ENCODE assay signal across 8 cellular contexts in the genomic region with DNA sequence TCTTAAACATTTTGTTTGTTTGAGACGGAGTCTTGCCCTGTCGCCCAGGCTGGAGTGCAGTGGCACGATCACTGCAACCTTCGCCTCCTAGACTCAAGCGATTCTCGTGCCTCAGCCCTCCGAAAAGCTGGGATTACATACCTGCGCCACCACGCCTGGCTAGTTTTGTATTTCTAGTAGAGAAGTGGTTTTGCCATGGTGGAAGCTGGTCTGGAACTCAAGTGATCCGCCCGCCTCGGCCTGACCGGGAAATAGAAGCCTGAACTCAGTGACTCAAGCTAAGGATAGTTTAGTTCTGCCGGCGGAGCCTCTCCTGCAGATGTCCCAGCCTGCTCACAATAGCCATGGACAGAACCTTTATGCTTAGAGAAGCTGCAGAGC. TPM values are rescaled to one million over a fixed set of nuclear protein-coding genes. Genes with fewer than 3 reads are reported as not detected.
A peak's percentile ranks its signal among the peaks of the same experiment; 100 is the strongest.
DNase-seq lines count a peak whose midpoint lies in the region; ATAC-seq and TF ChIP-seq lines count a peak whose summit lies in the region.

No MANE protein-coding gene starts in this region.

- no peak for TF ChIP-seq EP300 in tibial nerve (IDR thresholded peaks at IDR 0.05)

- peaks cover 8% of the 10 kb centered on the region for H3K9me3 Mint-ChIP-seq in activated CD8-positive, alpha-beta memory T cell treated with anti-CD3 and anti-CD28 coated beads, Interleukin-2, amount 10 ng/mL, durations not matched to agents 7 days and 5 days (ENCODE audit: low read depth)
- no peaks in the 10 kb centered on the region for H3K9me3 Mint-ChIP-seq in activated CD8-positive, alpha-beta T cell treated with anti-CD3 and anti-CD28 coated beads for 36 hours
- no peaks in the 10 kb centered on the region for H3K9me3 Mint-ChIP-seq in naive B cell

- H3K9ac ChIP-seq in fibroblast of lung (ENCODE audit: insufficient read depth, low read length), result peak overlapping the region; percentile 96

- H3K27ac ChIP-seq in fibroblast of lung (ENCODE audit: insufficient read depth, low read length), result peak overlapping the region; percentile 97
- H3K27ac ChIP-seq in tibial nerve, result peak overlapping the region; percentile 85 to 94 (median 92)

- H3K36me3 Mint-ChIP-seq in activated CD8-positive, alpha-beta memory T cell treated with anti-CD3 and anti-CD28 coated beads, Interleukin-2, amount 10 ng/mL, durations not matched to agents 7 days and 5 days, result peaks cover 39% of the 10 kb centered on the region
- peaks cover 24% of the 10 kb centered on the region for H3K36me3 Mint-ChIP-seq in activated CD8-positive, alpha-beta T cell treated with anti-CD3 and anti-CD28 coated beads for 36 hours (ENCODE audit: low read depth)
- peaks cover 0 to 3% of the 10 kb centered on the region in 2 donors for H3K36me3 Mint-ChIP-seq in naive B cell

- peak overlapping the region; percentile 91 for H2AFZ ChIP-seq in fibroblast of lung (ENCODE audit: low read length)

- peak; percentile 21 for ATAC-seq in activated CD8-positive, alpha-beta memory T cell treated with anti-CD3 and anti-CD28 coated beads, Interleukin-2, amount 10 ng/mL, durations not matched to agents 7 days and 5 days
- ATAC-seq in activated CD8-positive, alpha-beta T cell treated with anti-CD3 and anti-CD28 coated beads for 36 hours, result peak; percentile 25
- peak; percentile 20 to 21 for ATAC-seq in naive B cell (ENCODE audit: low read depth in 2 of 2)

- no peaks in the 10 kb centered on the region for H3K27me3 ChIP-seq in fibroblast of lung (ENCODE audit: control insufficient read depth, insufficient read depth, low read length)
- no peaks in the 10 kb centered on the region for H3K27me3 ChIP-seq in tibial nerve

- H3K4me1 Mint-ChIP-seq in activated CD8-positive, alpha-beta memory T cell treated with anti-CD3 and anti-CD28 coated beads, Interleukin-2, amount 10 ng/mL, durations not matched to agents 7 days and 5 days, result peaks cover 24% of the 10 kb centered on the region
- H3K4me1 Mint-ChIP-seq in activated CD8-positive, alpha-beta T cell treated with anti-CD3 and anti-CD28 coated beads for 36 hours (ENCODE audit: low read depth), result peaks cover 42% of the 10 kb centered on the region
- H3K4me1 Mint-ChIP-seq in naive B cell, result peaks cover 34 to 44% (median 38%) of the 10 kb centered on the region in 3 donors

- POLR2A ChIA-PET in HEK293T (lab: Yijun Ruan, JAX), result interaction anchor here (0.8 to 1.2 kb wide), 4 partner anchors 10 to 69 kb away, joined by 3 to 4 read pairs (median 4); no protein-coding TSS in a partner anchor
- POLR2A ChIA-PET in activated CD8-positive, alpha-beta T cell treated with anti-CD3 and anti-CD28 coated beads for 36 hours (lab: Charles Lee), result interaction anchor here (0.5 to 2.0 kb wide), 6 partner anchors 14 to 266 kb away, joined by 3 to 19 read pairs (median 4); a partner anchor contains a TSS

- H3K4me3 ChIP-seq in fibroblast of lung (replicated peaks in 1 of 4; ENCODE audit: control extremely low read depth in 1 of 4, insufficient read depth in 1 of 4, low read depth in 3 of 4, low read length in 4 of 4) (peak overlapping the region; percentile 68 to 89 (median 72)), tibial nerve (peak overlapping the region; percentile 75 to 90 (median 85))

- H3K27me3 Mint-ChIP-seq in activated CD8-positive, alpha-beta memory T cell treated with anti-CD3 and anti-CD28 coated beads, Interleukin-2, amount 10 ng/mL, durations not matched to agents 7 days and 5 days, result no peaks in the 10 kb centered on the region
- H3K27me3 Mint-ChIP-seq in activated CD8-positive, alpha-beta T cell treated with anti-CD3 and anti-CD28 coated beads for 36 hours, result no peaks in the 10 kb centered on the region
- no peaks in the 10 kb centered on the region for H3K27me3 Mint-ChIP-seq in naive B cell

- CTCF ChIA-PET in activated CD8-positive, alpha-beta memory T cell treated with anti-CD3 and anti-CD28 coated beads, Interleukin-2, amount 10 ng/mL, durations not matched to agents 7 days and 5 days (lab: Charles Lee), result interaction anchor here (2.1 kb wide), 1 partner anchor 53 kb away, joined by 6 read pairs; a partner anchor contains a TSS
- CTCF ChIA-PET in HEK293T (lab: Yijun Ruan, JAX), result no interaction called here
- CTCF ChIA-PET in activated CD8-positive, alpha-beta T cell treated with anti-CD3 and anti-CD28 coated beads for 36 hours (lab: Charles Lee), result interaction anchor here (0.6 to 1.2 kb wide), 3 partner anchors 12 to 27 kb away, joined by 3 to 4 read pairs (median 3); no protein-coding TSS in a partner anchor

- TF ChIP-seq CTCF in activated CD8-positive, alpha-beta T cell treated with anti-CD3 and anti-CD28 coated beads for 36 hours (IDR thresholded peaks at IDR 0.05), result no peak
- TF ChIP-seq CTCF in fibroblast of lung (conservative IDR thresholded peaks at IDR 0.05 in 1 of 2, IDR thresholded peaks at IDR 0.05 in 1 of 2; ENCODE audit: low read depth in 1 of 2, low read length in 2 of 2) (no peak), tibial nerve (IDR thresholded peaks at IDR 0.05) (no peak)

- H3K9me3 ChIP-seq in fibroblast of lung (ENCODE audit: control insufficient read depth, insufficient read depth, low read depth, low read length) (no peaks in the 10 kb centered on the region), tibial nerve (no peaks in the 10 kb centered on the region)

- peaks cover 37% of the 10 kb centered on the region for H3K79me2 ChIP-seq in fibroblast of lung (ENCODE audit: control insufficient read depth, insufficient read depth, low read length)

- H3K27ac Mint-ChIP-seq in activated CD8-positive, alpha-beta memory T cell treated with anti-CD3 and anti-CD28 coated beads, Interleukin-2, amount 10 ng/mL, durations not matched to agents 7 days and 5 days, result peak overlapping the region; percentile 99
- H3K27ac Mint-ChIP-seq in activated CD8-positive, alpha-beta T cell treated with anti-CD3 and anti-CD28 coated beads for 36 hours, result peak overlapping the region; percentile 98
- peak overlapping the region; percentile 95 to 99 (median 98) for H3K27ac Mint-ChIP-seq in naive B cell

- peak overlapping the region; percentile 99 for H3K4me3 Mint-ChIP-seq in activated CD8-positive, alpha-beta memory T cell treated with anti-CD3 and anti-CD28 coated beads, Interleukin-2, amount 10 ng/mL, durations not matched to agents 7 days and 5 days
- H3K4me3 Mint-ChIP-seq in activated CD8-positive, alpha-beta T cell treated with anti-CD3 and anti-CD28 coated beads for 36 hours, result peak overlapping the region; percentile 99
- peak overlapping the region; percentile 98 to 100 (median 100) for H3K4me3 Mint-ChIP-seq in naive B cell

- 0 to 1% methylated on average over 13 to 15 of the region's 15 CpGs for WGBS in tibial nerve, 2 donors

- DNase-seq in activated CD8-positive, alpha-beta memory T cell treated with anti-CD3 and anti-CD28 coated beads, Interleukin-2, amount 10 ng/mL, durations not matched to agents 7 days and 5 days, result peak; percentile 56
- no peak for DNase-seq in activated CD8-positive, alpha-beta memory T cell treated with anti-CD3 and anti-CD28 coated beads, Interleukin-2, amount 50 U/mL, for 4 hours
- DNase-seq in HEK293T (ENCODE audit: extremely low spot score) (peak; percentile 12), NCI-H1105 (lab: John Stamatoyannopoulos, UW) (peak; percentile 60), fibroblast of lung (ENCODE audit: low read depth in 2 of 2) (peak; percentile 68 to 71), naive B cell (no peak), tibial nerve (ENCODE audit: low spot score in 2 of 2) (peak in 1 of 2 donors; percentile 11)
- DNase-seq in activated CD8-positive, alpha-beta T cell treated with anti-CD3 and anti-CD28 coated beads for 36 hours, result peak; percentile 56

- TF ChIP-seq POLR2A in tibial nerve (IDR thresholded peaks at IDR 0.05), result no peak

- intact Hi-C loops in activated CD8-positive, alpha-beta T cell treated with anti-CD3 and anti-CD28 coated beads for 36 hours (cut with micrococcal nuclease), result no loop called here

- H3K4me1 ChIP-seq in fibroblast of lung (ENCODE audit: control insufficient read depth, extremely low read depth, insufficient read depth, low read length), result no peaks in the 10 kb centered on the region
- peaks cover 0 to 36% (median 13%) of the 10 kb centered on the region in 4 donors for H3K4me1 ChIP-seq in tibial nerve

- peak overlapping the region; percentile 26 for H3K4me2 ChIP-seq in fibroblast of lung (ENCODE audit: extremely low read depth, insufficient read depth, low read length)

- H3K36me3 ChIP-seq in fibroblast of lung (ENCODE audit: control insufficient read depth, insufficient read depth, low read length), result peaks cover 7% of the 10 kb centered on the region
- peaks cover 0 to 30% (median 0%) of the 10 kb centered on the region in 3 donors for H3K36me3 ChIP-seq in tibial nerve

- no peaks in the 10 kb centered on the region for H4K20me1 ChIP-seq in fibroblast of lung (ENCODE audit: control insufficient read depth, extremely low read depth, insufficient read depth, low read length)

TF ChIP-seq in HEK293T, 16 proteins besides CTCF, POLR2A, EP300 and RAD21:
- TF ChIP-seq ARNT (IDR thresholded peaks at IDR 0.05) (no peak), FOXA1 (IDR thresholded peaks at IDR 0.05) (no peak), L3MBTL2 (conservative IDR thresholded peaks at IDR 0.05) (no peak), BHLHE40 (IDR thresholded peaks at IDR 0.05; ENCODE audit: borderline replicate concordance) (no peak), NFRKB (IDR thresholded peaks at IDR 0.05) (no peak), SUZ12 (IDR thresholded peaks at IDR 0.05) (no peak), FOXM1 (IDR thresholded peaks at IDR 0.05; ENCODE audit: borderline replicate concordance) (no peak), ELF4 (IDR thresholded peaks at IDR 0.05) (no peak), TARDBP (IDR thresholded peaks at IDR 0.05) (no peak), ZNF384 (IDR thresholded peaks at IDR 0.05) (no peak), LEF1 (IDR thresholded peaks at IDR 0.05; ENCODE audit: borderline replicate concordance) (no peak), CTBP1 (IDR thresholded peaks at IDR 0.05; ENCODE audit: borderline replicate concordance) (no peak), FOXK2 (IDR thresholded peaks at IDR 0.05) (no peak), HDGF (IDR thresholded peaks at IDR 0.05; ENCODE audit: borderline replicate concordance) (no peak)

RNA-seq across cellular contexts. Expression of a gene that starts 53.0 kb away (rescaled TPM):
- 10 to 100 TPM in 1 of 2 experiments, 1 to 10 TPM in 1; 9.9 to 13.7 TPM for total RNA-seq in activated CD8-positive, alpha-beta memory T cell treated with anti-CD3 and anti-CD28 coated beads, Interleukin-2, amount 10 ng/mL, durations not matched to agents 7 days and 5 days
- 10 to 100 TPM in 1 of 2 experiments, 1 to 10 TPM in 1; 9.7 to 10.0 TPM for total RNA-seq in activated CD8-positive, alpha-beta T cell treated with anti-CD3 and anti-CD28 coated beads for 36 hours
- 6.7 and 8.9 TPM in 2 replicates for total RNA-seq in fibroblast of lung
- 6.4 and 7.3 TPM in 2 replicates for polyA plus RNA-seq in fibroblast of lung
- polyA plus RNA-seq in fibroblast of lung (2012), result 3.5 and 4.4 TPM in 2 replicates
- 0.26 and 2.4 TPM in 2 replicates for polyA minus RNA-seq in fibroblast of lung (ENCODE audit: low replicate concordance)
- polyA plus RNA-seq in naive B cell (ENCODE audit: low read depth in 6 of 6), result 10 to 100 TPM in 5 of 6 donors, 1 to 10 TPM in 1; 6.6 to 13.1 (median 11.2) TPM
- total RNA-seq in tibial nerve, result 10 to 100 TPM; 15.6 to 21.9 (median 18.4) TPM

Comparison
In these comparisons a context has a peak if more than half of its experiments do, and no peak if none do; other contexts are left out.
1. DNase-seq: peak in activated CD8-positive, alpha-beta memory T cell treated with anti-CD3 and anti-CD28 coated beads, Interleukin-2, amount 10 ng/mL, durations not matched to agents 7 days and 5 days (single experiment), HEK293T (single experiment), NCI-H1105 (single experiment), activated CD8-positive, alpha-beta T cell treated with anti-CD3 and anti-CD28 coated beads for 36 hours (single experiment) and fibroblast of lung (2 of 2); none in activated CD8-positive, alpha-beta memory T cell treated with anti-CD3 and anti-CD28 coated beads, Interleukin-2, amount 50 U/mL, for 4 hours (single experiment) and naive B cell (single experiment).
2. Peak in every context shown above with its lines, with median percentiles within 50 percentile points of each other: ATAC-seq, H3K27ac Mint-ChIP-seq and H3K4me3 Mint-ChIP-seq.